Comparison of ENCODE assay signal across 8 cellular contexts in genomic region chr10:89645742-89646172, GRCh38. TPM values are rescaled to one million over a fixed set of nuclear protein-coding genes. Genes with fewer than 3 reads are reported as not detected.
DNase-seq lines count a peak whose midpoint lies in the region; ATAC-seq and TF ChIP-seq lines count a peak whose summit lies in the region.

No MANE protein-coding gene starts in this region.

- WGBS in H9 (ENCODE audit: extremely low coverage, insufficient read length, low lambda C conversion rate) = no CpG with 5 or more reads among the region's 6 CpGs

- no peak overlapping the region for H3K56ac ChIP-seq in H9 (ENCODE audit: insufficient read length, low read depth, low read length)

- no peak for TF ChIP-seq CTCF in H9 (conservative IDR thresholded peaks at IDR 0.05)
- no peak for TF ChIP-seq CTCF in glutamatergic neuron (IDR thresholded peaks at IDR 0.05; ENCODE audit: partially characterized antibody, unreplicated experiment)

- H3K9me3 Mint-ChIP-seq in H9 = peaks cover 0 to 4% of the 10 kb centered on the region in 2 experiments; a peak in 2 of 5 replicates
- no peaks in the 10 kb centered on the region for H3K9me3 Mint-ChIP-seq in glutamatergic neuron (ENCODE audit: unreplicated experiment)

- no peak overlapping the region for H3K4ac ChIP-seq in H9 (ENCODE audit: low read depth, low read length)

- H3K36me3 ChIP-seq in SJCRH30 = no peaks in the 10 kb centered on the region
- no peaks in the 10 kb centered on the region for H3K36me3 ChIP-seq in rectal smooth muscle tissue (ENCODE audit: control insufficient read depth, insufficient read depth, low read length)

- DNase-seq in H9 = no peak
- no peak for DNase-seq in SJCRH30
- no peak for DNase-seq in glutamatergic neuron
- DNase-seq in DMS79 (lab: John Stamatoyannopoulos, UW) = no peak
- no peak for DNase-seq in COLO829 (ENCODE audit: low spot score)
- DNase-seq in NCI-H2227 treated with DMSO at 0.1 percent for 48 hours (lab: John Stamatoyannopoulos, UW) = no peak

- peak overlapping the region; percentile 86 for H4K5ac ChIP-seq in H9 (ENCODE audit: insufficient read length, low read depth, low read length)

- H3K4me1 Mint-ChIP-seq in H9 (peaks cover 47 to 48% of the 10 kb centered on the region in 2 experiments), glutamatergic neuron (ENCODE audit: low read depth, unreplicated experiment) (peaks cover 11% of the 10 kb centered on the region)

- H3K23ac ChIP-seq in H9 (ENCODE audit: insufficient read length, low read depth, low read length) = no peak overlapping the region

- H3K9me3 ChIP-seq in H9 (ENCODE audit: control insufficient read depth, low read depth, low read length) (no peaks in the 10 kb centered on the region), SJCRH30 (replicated peaks) (no peaks in the 10 kb centered on the region)

- no peak overlapping the region for H4K91ac ChIP-seq in H9 (ENCODE audit: insufficient read length, low read depth, low read length)

- no peak for ATAC-seq in HG03108 (IDR thresholded peaks at IDR 0.05; ENCODE audit: unreplicated experiment)

- H2BK12ac ChIP-seq in H9 (ENCODE audit: insufficient read length, low read depth, low read length) = no peak overlapping the region

- H3K4me2 ChIP-seq in H9 (ENCODE audit: insufficient read depth, insufficient read length, low read length) = peak overlapping the region; percentile 91

- no peak overlapping the region; a peak in 2 of 5 replicates for H3K4me3 Mint-ChIP-seq in H9
- peak overlapping the region; percentile 97 for H3K4me3 Mint-ChIP-seq in glutamatergic neuron (ENCODE audit: unreplicated experiment)

- H2BK120ac ChIP-seq in H9 (ENCODE audit: low read depth, low read length, poor library complexity, severe bottlenecking) = no peak overlapping the region

- H2BK20ac ChIP-seq in H9 (ENCODE audit: low read depth, low read length, poor library complexity, severe bottlenecking) = no peak overlapping the region

- peak overlapping the region; percentile 12 for H3T11ph ChIP-seq in H9 (ENCODE audit: low read length)

- peaks cover 4% of the 10 kb centered on the region; the same call in 1 of the 2 replicates for H3K4me1 ChIP-seq in H9 (ENCODE audit: insufficient read depth, low read length)
- H3K4me1 ChIP-seq in SJCRH30 = peaks cover 6% of the 10 kb centered on the region; the same call in 1 of the 2 replicates
- H3K4me1 ChIP-seq in rectal smooth muscle tissue (ENCODE audit: control insufficient read depth, insufficient read depth, low read length) = peaks cover 7% of the 10 kb centered on the region

- peak overlapping the region; percentile 98 to 99 (median 98) for H3K27ac Mint-ChIP-seq in H9
- peak overlapping the region; percentile 81 for H3K27ac Mint-ChIP-seq in glutamatergic neuron (ENCODE audit: unreplicated experiment)

- H3K27me3 Mint-ChIP-seq in H9 (ENCODE audit: low read depth) (no peaks in the 10 kb centered on the region), glutamatergic neuron (ENCODE audit: unreplicated experiment) (peaks cover 7% of the 10 kb centered on the region)

- no peak overlapping the region for H2BK5ac ChIP-seq in H9 (ENCODE audit: insufficient read length, low read length)

- no peaks in the 10 kb centered on the region for H3K27me3 ChIP-seq in H9 (ENCODE audit: insufficient read depth, low read length)
- H3K27me3 ChIP-seq in SJCRH30 = no peaks in the 10 kb centered on the region
- no peaks in the 10 kb centered on the region for H3K27me3 ChIP-seq in rectal smooth muscle tissue (ENCODE audit: control insufficient read depth, insufficient read depth, low read length)

- peak overlapping the region; percentile 72 for H4K8ac ChIP-seq in H9 (replicated peaks; ENCODE audit: insufficient read length, low read depth, low read length)

- no peak overlapping the region for H2AFZ ChIP-seq in H9 (ENCODE audit: low read length)

- H3K9ac ChIP-seq in H9 (ENCODE audit: extremely low read depth, insufficient read length, low read length) (peak overlapping the region; percentile 94), rectal smooth muscle tissue (ENCODE audit: low read length) (peak overlapping the region; percentile 1)

- no peak overlapping the region for H2AK5ac ChIP-seq in H9 (ENCODE audit: insufficient read length, low read length)

- H2BK15ac ChIP-seq in H9 (ENCODE audit: low read depth, low read length) = no peak overlapping the region

- H3K79me2 ChIP-seq in H9 (ENCODE audit: insufficient read depth, low read length) = peaks cover 21% of the 10 kb centered on the region

- H3K4me3 ChIP-seq in SJCRH30 (peak overlapping the region; percentile 83), rectal smooth muscle tissue (ENCODE audit: low read length) (peak overlapping the region; percentile 78)

- H3K23me2 ChIP-seq in H9 (ENCODE audit: insufficient read length, low read depth, low read length, poor library complexity, severe bottlenecking) = peaks cover 8% of the 10 kb centered on the region

- H3K18ac ChIP-seq in H9 (ENCODE audit: insufficient read length, low read depth, low read length) = peak overlapping the region; percentile 79

- H3K27ac ChIP-seq in H9 (ENCODE audit: insufficient read length, low read depth, low read length) (peak overlapping the region; percentile 82), SJCRH30 (peak overlapping the region; percentile 83), rectal smooth muscle tissue (ENCODE audit: low read depth, low read length) (peak overlapping the region; percentile 85)

- H3K36me3 Mint-ChIP-seq in H9 (ENCODE audit: insufficient read depth in 1 of 3, low read depth in 3 of 3) (peaks cover 2 to 11% (median 10%) of the 10 kb centered on the region in 3 experiments; a peak in 5 of 7 replicates), glutamatergic neuron (ENCODE audit: unreplicated experiment) (no peaks in the 10 kb centered on the region)

- H3K14ac ChIP-seq in H9 (ENCODE audit: insufficient read depth, low read length) = peak overlapping the region; percentile 83; the same call in 1 of the 2 replicates

- no peaks in the 10 kb centered on the region for H4K20me1 ChIP-seq in H9 (ENCODE audit: control insufficient read depth, insufficient read depth, insufficient read length)

- no peaks in the 10 kb centered on the region for H3K79me1 ChIP-seq in H9 (ENCODE audit: insufficient read depth, low read depth, low read length, poor library complexity, severe bottlenecking)

RNA-seq across cellular contexts. Expression of gene PANK1, which starts 0.7 kb away (rescaled TPM):
- total RNA-seq in H9 (2021) (33.2 and 35.7 TPM in 2 replicates), glutamatergic neuron (ENCODE audit: unreplicated experiment) (16.7 TPM)
- total RNA-seq in SJCRH30 (2014; rRNA removed; shearing (Covaris generic)) = 13.6 and 14.2 TPM in 2 replicates

RNA-seq across cellular contexts. Expression of gene KIF20B, which starts 55.6 kb away (rescaled TPM):
- 59.1 and 59.7 TPM in 2 replicates for total RNA-seq in H9 (2021)
- total RNA-seq in SJCRH30 (2014; rRNA removed; shearing (Covaris generic)) = 39.1 and 48.3 TPM in 2 replicates
- total RNA-seq in glutamatergic neuron (ENCODE audit: unreplicated experiment) = 10.7 TPM
